In genomic region chr17:35727635-35728034, GRCh38 we compare ENCODE assay signal across 31 cellular contexts. TPM values are rescaled to one million over a fixed set of nuclear protein-coding genes. Genes with fewer than 3 reads are reported as not detected.
DNase-seq lines count a peak whose midpoint lies in the region; TF ChIP-seq lines count a peak whose summit lies in the region.
"Had no signal": no experiment of that assay in that cellular context is flagged by ENCODE, and none has a peak within 500 bp of the region (broad histone marks: within the 10 kb centered on the region; RNA-seq: fewer than 3 reads in every experiment).

No MANE protein-coding gene starts in this region.

- no peak for TF ChIP-seq CTCF in MM.1S (IDR thresholded peaks at IDR 0.05; ENCODE audit: low read length)
- peak; percentile 27 for TF ChIP-seq CTCF in endodermal cell (conservative IDR thresholded peaks at IDR 0.05)
- TF ChIP-seq CTCF in osteocyte (IDR thresholded peaks at IDR 0.05) = no peak

- H3K4me1 ChIP-seq in MM.1S (ENCODE audit: low read length) (peaks cover 18% of the 10 kb centered on the region), endodermal cell (ENCODE audit: control insufficient read depth, insufficient read depth, low read length) (peaks cover 34% of the 10 kb centered on the region)

- H3K4me2 ChIP-seq in MM.1S (ENCODE audit: low read depth, low read length) = no peak overlapping the region
- H3K4me2 ChIP-seq: PC-9 had no signal

- no peak overlapping the region for H3K27ac Mint-ChIP-seq in endodermal cell
- H3K27ac Mint-ChIP-seq in osteocyte (ENCODE audit: unreplicated experiment) = peak overlapping the region; percentile 98
- H3K27ac Mint-ChIP-seq: activated CD4-positive, alpha-beta memory T cell treated with anti-CD3 and anti-CD28 coated beads, Interleukin-2, amount 10 ng/mL, durations not matched to agents 7 days and 5 days; activated naive CD4-positive, alpha-beta T cell treated with anti-CD3 and anti-CD28 coated beads for 36 hours; activated T-helper 1 cell treated with anti-CD3 and anti-CD28 coated beads, Interleukin-12 subunit alpha, Interleukin-12 subunit beta, Interleukin-2, Interleukin-4 antibody, amounts not matched to agents 30 ng/mL and 10 ng/mL and 1 ng/mL, durations not matched to agents 14 hours and 24 hours and 36 hours; T-helper 17 cell had no signal

- no peaks in the 10 kb centered on the region for H4K20me1 ChIP-seq in MM.1S (ENCODE audit: insufficient read depth, low read length)

- 92 to 94% methylated on average over 5 of the region's 5 CpGs for WGBS in endodermal cell (ENCODE audit: insufficient coverage in 1 of 2, insufficient read length in 1 of 2), 2 experiments

- H3K36me3 Mint-ChIP-seq in endodermal cell (ENCODE audit: low read depth) (peaks cover 27% of the 10 kb centered on the region), osteocyte (ENCODE audit: unreplicated experiment) (peaks cover 22% of the 10 kb centered on the region)

- H3K4me3 ChIP-seq in H7 (ENCODE audit: insufficient read depth, low read depth, low read length) = no peak overlapping the region
- no peak overlapping the region for H3K4me3 ChIP-seq in MM.1S (ENCODE audit: low read length)
- no peak overlapping the region for H3K4me3 ChIP-seq in endodermal cell (ENCODE audit: low read length)
- H3K4me3 ChIP-seq: BLaER1 treated with 17β-estradiol and CSF1 and Interleukin-3, amounts not matched to agents 10 nM and 100 nM; gastrocnemius medialis; PC-9; right atrium auricular region; stomach; tibial artery had no signal

- H3F3A ChIP-seq in MM.1S (ENCODE audit: insufficient read depth, low read length) = no peaks in the 10 kb centered on the region

- H3K4me1 Mint-ChIP-seq in endodermal cell (peaks cover 57% of the 10 kb centered on the region), osteocyte (ENCODE audit: unreplicated experiment) (peaks cover 62% of the 10 kb centered on the region)

- H3K36me3 ChIP-seq in H7 (replicated peaks; ENCODE audit: control insufficient read depth, insufficient read depth, low read length) (peaks cover 13% of the 10 kb centered on the region), MM.1S (replicated peaks; ENCODE audit: insufficient read depth, low read length) (no peaks in the 10 kb centered on the region), endodermal cell (ENCODE audit: control insufficient read depth, insufficient read depth, low read length) (peaks cover 45% of the 10 kb centered on the region)

- H3K27me3 ChIP-seq in H7 (ENCODE audit: control insufficient read depth, insufficient read depth, low read length) (no peaks in the 10 kb centered on the region), MM.1S (replicated peaks; ENCODE audit: insufficient read depth, low read length) (no peaks in the 10 kb centered on the region), endodermal cell (ENCODE audit: control insufficient read depth, insufficient read depth, low read length, poor library complexity, severe bottlenecking) (no peaks in the 10 kb centered on the region)
- H3K27me3 ChIP-seq: gastrocnemius medialis, right atrium auricular region, tibial artery had no signal

- no peaks in the 10 kb centered on the region for H3K9me2 ChIP-seq in MM.1S (replicated peaks; ENCODE audit: insufficient read depth, low read length)

- no peak overlapping the region for H3K9ac ChIP-seq in MM.1S (ENCODE audit: low read length)
- H3K9ac ChIP-seq in endodermal cell (ENCODE audit: extremely low read depth, low read length, poor library complexity, severe bottlenecking) = no peak overlapping the region
- H3K9ac ChIP-seq: BLaER1 treated with 17β-estradiol and CSF1 and Interleukin-3, amounts not matched to agents 10 nM and 100 nM had no signal

- H3K27ac ChIP-seq in MM.1S (ENCODE audit: low read length) (peak overlapping the region; percentile 12; the same call in 1 of the 2 replicates), endodermal cell (ENCODE audit: low read depth, low read length) (no peak overlapping the region)
- H3K27ac ChIP-seq: BLaER1 treated with 17β-estradiol and CSF1 and Interleukin-3, amounts not matched to agents 10 nM and 100 nM; gastrocnemius medialis; PC-9 had no signal

- no peaks in the 10 kb centered on the region for H3K9me3 Mint-ChIP-seq in endodermal cell
- no peaks in the 10 kb centered on the region for H3K9me3 Mint-ChIP-seq in osteocyte (ENCODE audit: unreplicated experiment)
- H3K9me3 Mint-ChIP-seq: activated CD4-positive, alpha-beta memory T cell treated with anti-CD3 and anti-CD28 coated beads, Interleukin-2, amount 10 ng/mL, durations not matched to agents 7 days and 5 days; activated naive CD4-positive, alpha-beta T cell treated with anti-CD3 and anti-CD28 coated beads for 36 hours; activated T-helper 1 cell treated with anti-CD3 and anti-CD28 coated beads, Interleukin-12 subunit alpha, Interleukin-12 subunit beta, Interleukin-2, Interleukin-4 antibody, amounts not matched to agents 30 ng/mL and 10 ng/mL and 1 ng/mL, durations not matched to agents 14 hours and 24 hours and 36 hours had no signal

- H3K9me3 ChIP-seq in MM.1S (replicated peaks; ENCODE audit: insufficient read depth, low read length) (no peaks in the 10 kb centered on the region), endodermal cell (ENCODE audit: control insufficient read depth, low read length) (no peaks in the 10 kb centered on the region)
- H3K9me3 ChIP-seq: BLaER1 treated with 17β-estradiol and CSF1 and Interleukin-3, amounts not matched to agents 10 nM and 100 nM; gastrocnemius medialis; right atrium auricular region; stomach; tibial artery had no signal

- H3K27me3 Mint-ChIP-seq in endodermal cell (ENCODE audit: insufficient read depth) (peaks cover 4% of the 10 kb centered on the region), osteocyte (ENCODE audit: unreplicated experiment) (no peaks in the 10 kb centered on the region)

- H2AFZ ChIP-seq in MM.1S (ENCODE audit: low read length) = no peak overlapping the region
- H2AFZ ChIP-seq: PC-9 had no signal

- no peaks in the 10 kb centered on the region for H3K79me2 ChIP-seq in MM.1S (ENCODE audit: low read length)

- DNase-seq in H7 (peak; percentile 14), MM.1S (no peak), endodermal cell (peak; percentile 52), osteocyte (ENCODE audit: extremely low spot score, unreplicated experiment) (no peak), NCI-H1105 treated with DMSO at 0.1 percent for 48 hours (lab: John Stamatoyannopoulos, UW) (no peak)
- no peak for DNase-seq in activated CD4-positive, alpha-beta T cell treated with anti-CD3 and anti-CD28 coated beads for 48 hours
- no peak for DNase-seq in activated CD8-positive, alpha-beta memory T cell treated with anti-CD3 and anti-CD28 coated beads, Interleukin-2, amount 50 U/mL, for 4 hours
- DNase-seq: activated CD4-positive, alpha-beta memory T cell treated with anti-CD3 and anti-CD28 coated beads, Interleukin-2, amount 10 ng/mL, durations not matched to agents 7 days and 5 days; activated CD8-positive, alpha-beta memory T cell treated with anti-CD3 and anti-CD28 coated beads, Interleukin-2, amount 50 U/mL, for 48 hours; activated naive CD4-positive, alpha-beta T cell treated with anti-CD3 and anti-CD28 coated beads for 36 hours; cerebellar nuclear complex; DMS53; gastrocnemius medialis; GDM1; left cardiac atrium; NCI-H1048; NCI-H1694; NCI-H524; PC-9; posterior cingulate gyrus; stimulated activated CD4-positive, alpha-beta T cell treated with anti-CD3 and anti-CD28 coated beads, Interleukin-1b, Interleukin-23, amount 100 ng/mL, for 48 hours; stomach; T-helper 17 cell; tibial artery had no signal

- H3K4me3 Mint-ChIP-seq in endodermal cell (no peak overlapping the region), osteocyte (ENCODE audit: unreplicated experiment) (no peak overlapping the region)
- H3K4me3 Mint-ChIP-seq: activated CD4-positive, alpha-beta memory T cell treated with anti-CD3 and anti-CD28 coated beads, Interleukin-2, amount 10 ng/mL, durations not matched to agents 7 days and 5 days; activated naive CD4-positive, alpha-beta T cell treated with anti-CD3 and anti-CD28 coated beads for 36 hours; activated T-helper 1 cell treated with anti-CD3 and anti-CD28 coated beads, Interleukin-12 subunit alpha, Interleukin-12 subunit beta, Interleukin-2, Interleukin-4 antibody, amounts not matched to agents 30 ng/mL and 10 ng/mL and 1 ng/mL, durations not matched to agents 14 hours and 24 hours and 36 hours; T-helper 17 cell had no signal

RNA-seq across cellular contexts. Expression of gene RASL10B, which starts 3.8 kb away (rescaled TPM):
- 13.8 and 16.9 TPM in 2 replicates for total RNA-seq in H7 (2014; rRNA removed; shearing (Covaris generic))
- total RNA-seq in endodermal cell (10 to 100 TPM; 28.6 to 31.9 TPM), osteocyte (15.6 and 16.2 TPM in 2 replicates)
- 15.8 TPM for polyA plus RNA-seq in endodermal cell (2013, experiment 1 of 2)
- 16.5 TPM for polyA plus RNA-seq in endodermal cell (2013, experiment 2 of 2)

RNA-seq across cellular contexts. Expression of gene GAS2L2, which starts 25.4 kb away (rescaled TPM):
- 0.10 TPM in 1 of 2 replicates, not detected in the other for total RNA-seq in H7 (2014; rRNA removed; shearing (Covaris generic))
- under 1 TPM in 1 of 2 donors, not detected in 1; 0.09 TPM for total RNA-seq in endodermal cell
- 0.11 TPM for polyA plus RNA-seq in endodermal cell (2013, experiment 1 of 2)
- 0.12 TPM for polyA plus RNA-seq in endodermal cell (2013, experiment 2 of 2)
- not detected in 2 replicates for total RNA-seq in osteocyte
- total RNA-seq: activated CD4-positive, alpha-beta memory T cell treated with anti-CD3 and anti-CD28 coated beads, Interleukin-2, amount 10 ng/mL, durations not matched to agents 7 days and 5 days; dermis microvascular lymphatic vessel endothelial cell; PC-9; right atrium auricular region; T-helper 17 cell had no signal
- polyA plus RNA-seq: AG04450 had no signal

RNA-seq across cellular contexts. Expression of gene C17orf50, which starts 33.1 kb away (rescaled TPM):
- total RNA-seq in H7 (2014; rRNA removed; shearing (Covaris generic)) = not detected in 2 replicates
- total RNA-seq in endodermal cell (not detected), osteocyte (not detected in 2 replicates)
- not detected for polyA plus RNA-seq in endodermal cell (2013, experiment 1 of 2)
- polyA plus RNA-seq in endodermal cell (2013, experiment 2 of 2) = not detected
- total RNA-seq: activated CD4-positive, alpha-beta memory T cell treated with anti-CD3 and anti-CD28 coated beads, Interleukin-2, amount 10 ng/mL, durations not matched to agents 7 days and 5 days; activated naive CD4-positive, alpha-beta T cell treated with anti-CD3 and anti-CD28 coated beads for 36 hours; activated T-helper 1 cell treated with anti-CD3 and anti-CD28 coated beads, Interleukin-12 subunit alpha, Interleukin-12 subunit beta, Interleukin-2, Interleukin-4 antibody, amounts not matched to agents 30 ng/mL and 10 ng/mL and 1 ng/mL, durations not matched to agents 14 hours and 24 hours and 36 hours; dermis microvascular lymphatic vessel endothelial cell; gastrocnemius medialis; left cardiac atrium; lung microvascular endothelial cell; PC-9; right atrium auricular region; stomach; T-helper 17 cell had no signal
- polyA plus RNA-seq: AG04450, neural cell, stomach had no signal

Comparison
In these comparisons a context has a peak if more than half of its experiments do, and no peak if none do; other contexts are left out.
1. DNase-seq: peak in H7 (single experiment) and endodermal cell (single experiment); none in MM.1S (single experiment), osteocyte (single experiment), activated CD4-positive, alpha-beta T cell treated with anti-CD3 and anti-CD28 coated beads for 48 hours (single experiment), NCI-H1105 treated with DMSO at 0.1 percent for 48 hours (single experiment) and activated CD8-positive, alpha-beta memory T cell treated with anti-CD3 and anti-CD28 coated beads, Interleukin-2, amount 50 U/mL, for 4 hours (single experiment).